ENCODE assay signal across 2 cellular contexts in the genomic region with DNA sequence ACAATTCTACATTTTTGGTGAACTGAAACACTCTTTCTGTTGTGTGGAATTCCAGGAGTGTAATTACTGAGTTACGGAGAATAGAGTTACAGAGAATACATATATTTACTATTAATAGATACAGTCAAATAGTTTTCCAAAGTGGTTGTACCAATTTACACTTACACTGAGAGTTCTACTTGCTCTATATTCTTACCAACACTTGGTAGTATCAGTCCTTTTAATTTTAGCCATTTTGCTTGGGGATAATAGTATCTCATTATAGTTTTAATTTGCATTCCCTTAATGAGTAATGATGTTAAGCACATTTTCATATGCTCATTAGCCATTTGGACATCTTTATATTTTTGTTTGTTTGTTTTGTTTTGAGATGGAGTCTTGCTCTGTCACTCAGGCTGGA.
TF ChIP-seq lines count a peak whose summit lies in the region.

No MANE protein-coding gene starts in this region.

TF ChIP-seq in HEK293, 187 proteins besides CTCF, POLR2A, EP300 and RAD21:
- 0 out of 2 replicates have a peak, but pooled peaks have one; percentile 13 for TF ChIP-seq ZNF664 (tag by site-specific recombination; IDR thresholded peaks at IDR 0.05)
- TF ChIP-seq ZNF707 (tag by site-specific recombination; IDR thresholded peaks at IDR 0.05), result no peak
- peak; percentile 97 for TF ChIP-seq ZNF184 (tag by site-specific recombination; IDR thresholded peaks at IDR 0.05)
TF ChIP-seq in HEK293: peak in this region for 2.

TF ChIP-seq in K562, 482 proteins besides CTCF, POLR2A, EP300 and RAD21:
- TF ChIP-seq TOE1 (IDR thresholded peaks at IDR 0.05; ENCODE audit: borderline replicate concordance), result no peak
- no peak for TF ChIP-seq TOE1 (CRISPR knock-in tag; IDR thresholded peaks at IDR 0.05; ENCODE audit: borderline replicate concordance, low read depth)
- peak; percentile 19 for TF ChIP-seq RBM25 (IDR thresholded peaks at IDR 0.05; ENCODE audit: low read depth, low read length, severe bottlenecking)
TF ChIP-seq in K562: peak in this region for 1.
